ENCODE assay signal across 13 cellular contexts in the genomic region with DNA sequence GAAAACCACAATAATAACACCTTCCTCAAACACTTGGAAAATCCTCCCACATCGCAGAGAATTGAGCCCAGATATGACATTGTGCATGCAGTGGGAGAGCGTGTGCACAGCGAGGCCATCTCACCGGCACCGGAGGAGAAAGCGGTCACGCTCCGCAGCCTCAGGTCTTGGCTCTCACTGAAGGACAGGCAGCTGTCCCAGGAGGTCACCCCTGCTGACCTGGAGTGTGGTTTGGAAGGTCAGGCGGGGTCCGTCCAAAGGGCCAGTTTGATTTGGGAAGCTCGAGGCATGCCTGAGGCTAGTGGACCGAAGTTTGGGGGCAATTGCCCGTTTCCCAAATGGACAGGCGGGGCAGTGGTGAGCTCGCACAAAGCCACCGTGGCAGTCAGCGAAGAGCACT.
DNase-seq lines count a peak whose midpoint lies in the region; ATAC-seq and TF ChIP-seq lines count a peak whose summit lies in the region.
"Had no signal": no experiment of that assay in that cellular context is flagged by ENCODE, and none has a peak within 500 bp of the region (broad histone marks: within the 10 kb centered on the region; RNA-seq: fewer than 3 reads in every experiment).

No MANE protein-coding gene starts in this region.

- H3K4me3 ChIP-seq in right lobe of liver (no peak overlapping the region), thyroid gland (replicated peaks in 1 of 3) (no peak overlapping the region)

- ATAC-seq in WTC11 (no peak), right lobe of liver (peak; percentile 73 to 92 (median 87))

- peaks cover 21% of the 10 kb centered on the region for H3K36me3 Mint-ChIP-seq in WTC11

- H3K9me3 ChIP-seq in right lobe of liver: no peaks in the 10 kb centered on the region
- no peaks in the 10 kb centered on the region for H3K9me3 ChIP-seq in thyroid gland

- H3K4me1 Mint-ChIP-seq in WTC11: no peaks in the 10 kb centered on the region
- H3K4me1 Mint-ChIP-seq: B cell had no signal

- no peak overlapping the region for H3K4me3 Mint-ChIP-seq in WTC11
- H3K4me3 Mint-ChIP-seq: B cell; CD4-positive, alpha-beta T cell; H9 had no signal

- H3K27ac Mint-ChIP-seq in WTC11: peak overlapping the region; percentile 31; the same call in 1 of the 2 replicates
- H3K27ac Mint-ChIP-seq: B cell; CD4-positive, alpha-beta T cell had no signal

- no peaks in the 10 kb centered on the region for H3K9me3 Mint-ChIP-seq in WTC11
- H3K9me3 Mint-ChIP-seq: CD4-positive, alpha-beta T cell; H9 had no signal

- POLR2A ChIA-PET in WTC11 (lab: Charles Lee): no interaction called here

- no peaks in the 10 kb centered on the region for H3K27me3 Mint-ChIP-seq in WTC11 (ENCODE audit: low read depth)
- H3K27me3 Mint-ChIP-seq: CD4-positive, alpha-beta T cell had no signal

- intact Hi-C loops in right lobe of liver (cut with DNase I): no loop called here
- intact Hi-C loops in thyroid gland (cut with DNase I): no loop called here

- TF ChIP-seq POLR2A in right lobe of liver (IDR thresholded peaks at IDR 0.05) (no peak), thyroid gland (IDR thresholded peaks at IDR 0.05) (no peak)

- H3K27me3 ChIP-seq in right lobe of liver: no peaks in the 10 kb centered on the region
- H3K27me3 ChIP-seq in thyroid gland: no peaks in the 10 kb centered on the region

- DNase-seq in COLO668 (lab: John Stamatoyannopoulos, UW; ENCODE audit: unreplicated experiment): peak; percentile 73
- no peak for DNase-seq in WTC11 (ENCODE audit: low spot score)
- peak; percentile 59 to 94 (median 91) for DNase-seq in right lobe of liver
- peak; percentile 55 to 69 for DNase-seq in thyroid gland
- no peak for DNase-seq in NCI-H446 treated with DMSO at 0.1 percent for 48 hours (lab: John Stamatoyannopoulos, UW)
- DNase-seq in HuH-7.5 (ENCODE audit: low spot score): no peak
- no peak for DNase-seq in 8988T
- DNase-seq: C1 segment of cervical spinal cord; CD4-positive, alpha-beta T cell; DMS79; GOT3; H9 had no signal

- H3K27ac ChIP-seq in right lobe of liver (peak overlapping the region in 1 of 3 donors; percentile 53), thyroid gland (peak overlapping the region in 1 of 3 donors; percentile 28)

- no peak for TF ChIP-seq CTCF in WTC11 (IDR thresholded peaks at IDR 0.05)
- peak in 1 of 4 donors; percentile 21 for TF ChIP-seq CTCF in right lobe of liver (IDR thresholded peaks at IDR 0.05)
- TF ChIP-seq CTCF in thyroid gland (IDR thresholded peaks at IDR 0.05): no peak

- H3K4me1 ChIP-seq in right lobe of liver (peaks cover 0 to 23% (median 9%) of the 10 kb centered on the region in 4 donors), thyroid gland (peaks cover 3 to 9% of the 10 kb centered on the region in 2 donors)

- CTCF ChIA-PET in WTC11 (lab: Charles Lee): interaction anchor here (0.9 to 2.3 kb wide), 4 partner anchors 10 to 101 kb away, joined by 3 to 7 read pairs (median 4); no protein-coding TSS in a partner anchor

- 58% methylated on average over 13 of the region's 17 CpGs for WGBS in right lobe of liver (ENCODE audit: insufficient coverage, low coverage, low lambda C conversion rate, missing lambda C conversion rate)
- 76 to 81% methylated on average over 14 to 17 of the region's 17 CpGs for WGBS in thyroid gland, 2 donors

- H3K36me3 ChIP-seq in right lobe of liver (no peaks in the 10 kb centered on the region), thyroid gland (peaks cover 13 to 22% of the 10 kb centered on the region in 2 donors)

TF ChIP-seq in WTC11, 78 proteins besides CTCF, POLR2A, EP300 and RAD21:
- TF ChIP-seq, protein P1, sequence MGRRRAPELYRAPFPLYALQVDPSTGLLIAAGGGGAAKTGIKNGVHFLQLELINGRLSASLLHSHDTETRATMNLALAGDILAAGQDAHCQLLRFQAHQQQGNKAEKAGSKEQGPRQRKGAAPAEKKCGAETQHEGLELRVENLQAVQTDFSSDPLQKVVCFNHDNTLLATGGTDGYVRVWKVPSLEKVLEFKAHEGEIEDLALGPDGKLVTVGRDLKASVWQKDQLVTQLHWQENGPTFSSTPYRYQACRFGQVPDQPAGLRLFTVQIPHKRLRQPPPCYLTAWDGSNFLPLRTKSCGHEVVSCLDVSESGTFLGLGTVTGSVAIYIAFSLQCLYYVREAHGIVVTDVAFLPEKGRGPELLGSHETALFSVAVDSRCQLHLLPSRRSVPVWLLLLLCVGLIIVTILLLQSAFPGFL (CRISPR knock-in tag; IDR thresholded peaks at IDR 0.05; ENCODE audit: borderline replicate concordance): no peak
- TF ChIP-seq KAT7 (CRISPR knock-in tag; IDR thresholded peaks at IDR 0.05; ENCODE audit: borderline replicate concordance) (no peak), ZNF671 (CRISPR knock-in tag; IDR thresholded peaks at IDR 0.05) (no peak), ESRRA (CRISPR knock-in tag; IDR thresholded peaks at IDR 0.05; ENCODE audit: borderline replicate concordance) (no peak)

Comparison
In these comparisons a context has a peak if more than half of its experiments do, and no peak if none do; other contexts are left out.
1. DNase-seq: peak in COLO668 (single experiment), right lobe of liver (3 of 3) and thyroid gland (2 of 2); none in WTC11 (single experiment), NCI-H446 treated with DMSO at 0.1 percent for 48 hours (single experiment), HuH-7.5 (single experiment) and 8988T (single experiment).